12 cellular contexts compared by ENCODE assay signal in genomic region chr5:141889282-141889871, GRCh38. TPM values are rescaled to one million over a fixed set of nuclear protein-coding genes. Genes with fewer than 3 reads are reported as not detected.
DNase-seq lines count a peak whose midpoint lies in the region; TF ChIP-seq lines count a peak whose summit lies in the region.
"Had no signal": no experiment of that assay in that cellular context is flagged by ENCODE, and none has a peak within 500 bp of the region (broad histone marks: within the 10 kb centered on the region; RNA-seq: fewer than 3 reads in every experiment).

No MANE protein-coding gene starts in this region.

- H3K4me1 ChIP-seq in breast epithelium (no peaks in the 10 kb centered on the region), OCI-LY1 (ENCODE audit: insufficient read depth, low read length, severe bottlenecking) (no peaks in the 10 kb centered on the region)
- H3K4me1 ChIP-seq: upper lobe of left lung had no signal

- H3F3A ChIP-seq in OCI-LY1 (ENCODE audit: insufficient read depth, low read length): no peaks in the 10 kb centered on the region

- CTCF ChIA-PET in MCF 10A (lab: Yijun Ruan, JAX): interaction anchor here (0.6 to 20.1 kb wide), 38 partner anchors 9 to 1212 kb away, joined by 3 to 677 read pairs (median 4); partner anchors contain the start of genes DELE1, PCDH1, PCDH12 and RNF14

- H3K4me1 Mint-ChIP-seq in MCF 10A (ENCODE audit: insufficient read depth, unreplicated experiment): no peaks in the 10 kb centered on the region

- H3K4me3 Mint-ChIP-seq in MCF 10A (ENCODE audit: unreplicated experiment): no peak overlapping the region

- H4K20me1 ChIP-seq in OCI-LY1 (ENCODE audit: insufficient read depth, low read length): no peaks in the 10 kb centered on the region

- no peak overlapping the region for H3K27ac Mint-ChIP-seq in MCF 10A (ENCODE audit: low read depth, unreplicated experiment)

- peaks cover 48% of the 10 kb centered on the region for H3K27me3 Mint-ChIP-seq in MCF 10A (ENCODE audit: insufficient read depth, unreplicated experiment)

- 49% methylated on average over 3 of the region's 3 CpGs for WGBS in lower leg skin, 2 donors

- peak; percentile 60 for TF ChIP-seq CTCF in MCF 10A (IDR thresholded peaks at IDR 0.05; ENCODE audit: unreplicated experiment)
- TF ChIP-seq CTCF in breast epithelium (IDR thresholded peaks at IDR 0.05): no peak
- peak; percentile 53 for TF ChIP-seq CTCF in OCI-LY1 (IDR thresholded peaks at IDR 0.05; ENCODE audit: low read length)
- peak in 45 of 56 donors; percentile 12 to 55 (median 33) for TF ChIP-seq CTCF in dorsolateral prefrontal cortex (IDR thresholded peaks at IDR 0.05 in 54 of 56, conservative IDR thresholded peaks at IDR 0.05 in 2 of 56; ENCODE audit: low read depth in 1 of 56, partially characterized antibody in 56 of 56)
- no peak for TF ChIP-seq CTCF in lower leg skin (IDR thresholded peaks at IDR 0.05)

- no peaks in the 10 kb centered on the region for H3K36me3 Mint-ChIP-seq in MCF 10A (ENCODE audit: insufficient read depth, unreplicated experiment)

- DNase-seq in MCF 10A (ENCODE audit: unreplicated experiment) (peak; percentile 45), breast epithelium (ENCODE audit: low spot score in 2 of 2) (no peak), dorsolateral prefrontal cortex (no peak), stromal cell of bone marrow (ENCODE audit: low read depth) (peak; percentile 18), NCI-H345 treated with DMSO at 0.1 percent for 48 hours (lab: John Stamatoyannopoulos, UW; ENCODE audit: unreplicated experiment) (no peak), LoVo (ENCODE audit: low spot score) (no peak), lower leg skin (ENCODE audit: low spot score in 2 of 2) (no peak)
- DNase-seq: activated effector memory CD4-positive, alpha-beta T cell treated with Interleukin-2 at 50 U/mL for 16 hours; NCI-H2029; upper lobe of left lung had no signal

- no peak for TF ChIP-seq POLR2A in breast epithelium (IDR thresholded peaks at IDR 0.05)
- TF ChIP-seq POLR2A in lower leg skin (IDR thresholded peaks at IDR 0.05): no peak

- H3K9me3 Mint-ChIP-seq in MCF 10A (ENCODE audit: unreplicated experiment): no peaks in the 10 kb centered on the region

- H3K9me3 ChIP-seq in breast epithelium: no peaks in the 10 kb centered on the region
- no peaks in the 10 kb centered on the region for H3K9me3 ChIP-seq in OCI-LY1 (ENCODE audit: low read length)
- H3K9me3 ChIP-seq: upper lobe of left lung had no signal

- BruUV-seq in MCF 10A (replicated peaks; lab: Mats Ljungman, UMichigan): no TSS peak

- H3K9me2 ChIP-seq in OCI-LY1 (ENCODE audit: low read depth, low read length): no peaks in the 10 kb centered on the region

- no peaks in the 10 kb centered on the region for H3K79me2 ChIP-seq in OCI-LY1 (ENCODE audit: insufficient read depth, low read length)

- no peak overlapping the region for H3K4me2 ChIP-seq in OCI-LY1 (ENCODE audit: low read length)

- no peaks in the 10 kb centered on the region for H3K36me3 ChIP-seq in breast epithelium
- no peaks in the 10 kb centered on the region for H3K36me3 ChIP-seq in OCI-LY1 (ENCODE audit: insufficient read depth, low read length)
- H3K36me3 ChIP-seq: upper lobe of left lung had no signal

- H3K27me3 ChIP-seq in breast epithelium: no peaks in the 10 kb centered on the region
- 0 out of 2 replicates have a peak, but pooled peaks cover under 1% of the 10 kb centered on the region for H3K27me3 ChIP-seq in OCI-LY1 (ENCODE audit: insufficient read depth, low read length)
- no peaks in the 10 kb centered on the region for H3K27me3 ChIP-seq in dorsolateral prefrontal cortex
- H3K27me3 ChIP-seq: upper lobe of left lung had no signal

- no peak overlapping the region for H3K9ac ChIP-seq in OCI-LY1 (ENCODE audit: low read length)

- H3K4me3 ChIP-seq in breast epithelium (no peak overlapping the region), OCI-LY1 (ENCODE audit: low read depth, low read length, poor library complexity, severe bottlenecking) (no peak overlapping the region), dorsolateral prefrontal cortex (no peak overlapping the region), lower leg skin (ENCODE audit: low read depth, poor library complexity, severe bottlenecking) (no peak overlapping the region)
- H3K4me3 ChIP-seq: upper lobe of left lung had no signal

- intact Hi-C loops in MCF 10A (cut with micrococcal nuclease) (loop anchor here (1.0 kb wide), 2 partner anchors 71 to 256 kb away; no protein-coding TSS in a partner anchor), breast epithelium (cut with DNase I; ENCODE audit: low total_unique reads) (no loop called here), dorsolateral prefrontal cortex (cut with DNase I) (no loop called here), lower leg skin (cut with DNase I; ENCODE audit: low total_unique reads) (loop anchor here (10.0 kb wide), 1 partner anchor 65 kb away; the partner anchor contains the start of gene PCDH12)

- POLR2A ChIA-PET in MCF 10A (lab: Yijun Ruan, JAX): interaction anchor here (0.7 to 4.6 kb wide), 8 partner anchors 11 to 80 kb away, joined by 3 to 25 read pairs (median 6); partner anchors contain the start of genes PCDH1 and RNF14

- H3K27ac ChIP-seq in breast epithelium (no peak overlapping the region), OCI-LY1 (ENCODE audit: low read depth, low read length, poor library complexity, severe bottlenecking) (no peak overlapping the region), dorsolateral prefrontal cortex (peak overlapping the region in 6 of 59 donors; percentile 9 to 52 (median 22))
- H3K27ac ChIP-seq: upper lobe of left lung had no signal

- H2AFZ ChIP-seq in OCI-LY1 (ENCODE audit: low read length): no peak overlapping the region

RNA-seq across cellular contexts. Expression of gene PCDH1, which starts 11.2 kb away (rescaled TPM):
- total RNA-seq in MCF 10A (2022) (9.9 and 15.7 TPM in 2 replicates), breast epithelium (10 to 100 TPM; 28.3 to 72.7 (median 65.9) TPM), dorsolateral prefrontal cortex (100 to 1,000 TPM in 12 of 120 experiments, 10 to 100 TPM in 108; 37.8 to 132 (median 87.1) TPM), lower leg skin (100 to 1,000 TPM in 2 of 4 donors, 10 to 100 TPM in 2; 85.1 to 172 (median 119) TPM)
- total RNA-seq: T-helper 1 cell treated with Interleukin-12 subunit alpha and Interleukin-12 subunit beta and Interleukin-4 antibody, amounts not matched to agents 30 ng/mL and 1 ng/mL, for 36 hours had no signal

RNA-seq across cellular contexts. Expression of gene DELE1, which starts 34.3 kb away (rescaled TPM):
- total RNA-seq in MCF 10A (2022): 88.1 and 91.3 TPM in 2 replicates
- total RNA-seq in breast epithelium: 10 to 100 TPM; 74.6 to 95.1 (median 76.7) TPM
- 100 to 1,000 TPM in 11 of 120 experiments, 10 to 100 TPM in 109; 54.4 to 110 (median 82.7) TPM for total RNA-seq in dorsolateral prefrontal cortex
- 10 to 100 TPM; 47.2 to 67.2 (median 49.2) TPM for total RNA-seq in lower leg skin

Comparison
In these comparisons a context has a peak if more than half of its experiments do, and no peak if none do; other contexts are left out.
1. DNase-seq: peak in MCF 10A (single experiment) and stromal cell of bone marrow (single experiment); none in breast epithelium (0 of 2), dorsolateral prefrontal cortex (0 of 10), NCI-H345 treated with DMSO at 0.1 percent for 48 hours (single experiment), LoVo (single experiment) and lower leg skin (0 of 2).
2. CTCF ChIP-seq: peak in MCF 10A (single experiment), OCI-LY1 (single experiment) and dorsolateral prefrontal cortex (45 of 56); none in breast epithelium (0 of 3) and lower leg skin (0 of 3).
3. intact Hi-C loops: an anchor here in MCF 10A (1.0 kb wide) and lower leg skin (10.0 kb wide); none called in breast epithelium and dorsolateral prefrontal cortex.